ENCODE assay signal across 1 cellular context in genomic region chr1:177128665-177129281, GRCh38.
TF ChIP-seq lines count a peak whose summit lies in the region.

No MANE protein-coding gene starts in this region.

TF ChIP-seq in SK-N-SH treated with all-trans-retinoic acid at 6 μM for 48 hours, 23 proteins besides CTCF, POLR2A, EP300 and RAD21 (continued from another document):
- TF ChIP-seq CREB5 (CRISPR knock-in tag; IDR thresholded peaks at IDR 0.05; ENCODE audit: low read depth) (no peak), ESRRG (CRISPR knock-in tag; IDR thresholded peaks at IDR 0.05) (no peak), ZNF565 (CRISPR knock-in tag; conservative IDR thresholded peaks at IDR 0.05; ENCODE audit: low read depth) (no peak), TCF4 (CRISPR knock-in tag; IDR thresholded peaks at IDR 0.05; ENCODE audit: borderline replicate concordance) (no peak), ARNTL (CRISPR knock-in tag; IDR thresholded peaks at IDR 0.05; ENCODE audit: borderline replicate concordance, low read depth) (no peak), RARB (CRISPR knock-in tag; IDR thresholded peaks at IDR 0.05) (no peak), ZNF8 (CRISPR knock-in tag; IDR thresholded peaks at IDR 0.05) (no peak), ZNF70 (CRISPR knock-in tag; IDR thresholded peaks at IDR 0.05) (no peak), CSRNP3 (CRISPR knock-in tag; IDR thresholded peaks at IDR 0.05) (no peak)
TF ChIP-seq in SK-N-SH treated with all-trans-retinoic acid at 6 μM for 48 hours: peak in this region for 0.
